1 cellular context compared by ENCODE assay signal in genomic region chr11:85854557-85855340, GRCh38.
TF ChIP-seq lines count a peak whose summit lies in the region.

No MANE protein-coding gene starts in this region.

TF ChIP-seq in HepG2, 621 proteins besides CTCF, POLR2A, EP300 and RAD21 (continued from another document and continues in another):
- TF ChIP-seq HOXA7 (CRISPR knock-in tag; IDR thresholded peaks at IDR 0.05) (no peak), CERS6 (CRISPR knock-in tag; IDR thresholded peaks at IDR 0.05) (no peak), HMGA1 (CRISPR knock-in tag; conservative IDR thresholded peaks at IDR 0.05) (no peak), ZSCAN9 (CRISPR knock-in tag; IDR thresholded peaks at IDR 0.05; ENCODE audit: borderline replicate concordance) (peak; percentile 67; the same call in 1 of the 2 replicates), ZFY (CRISPR knock-in tag; IDR thresholded peaks at IDR 0.05) (peak; percentile 90), KDM1A (CRISPR knock-in tag; IDR thresholded peaks at IDR 0.05) (0 out of 2 replicates have a peak, but pooled peaks have one; percentile 8), POLR2G (IDR thresholded peaks at IDR 0.05; ENCODE audit: low read depth, low read length) (peak; percentile 72), MEF2D (CRISPR knock-in tag; IDR thresholded peaks at IDR 0.05) (peak; percentile 81; the same call in 1 of the 2 replicates), GABPA (IDR thresholded peaks at IDR 0.05; ENCODE audit: low read depth, low read length) (no peak), GABPA (CRISPR knock-in tag; IDR thresholded peaks at IDR 0.05; ENCODE audit: low read depth) (peak; percentile 41), PHF20 (CRISPR knock-in tag; IDR thresholded peaks at IDR 0.05) (peak; percentile 57; the same call in 1 of the 2 replicates), ZNF264 (CRISPR knock-in tag; IDR thresholded peaks at IDR 0.05) (peak; percentile 48; the same call in 1 of the 2 replicates), ZNF225 (CRISPR knock-in tag; IDR thresholded peaks at IDR 0.05) (peak; percentile 82; the same call in 1 of the 2 replicates), MEIS1 (CRISPR knock-in tag; IDR thresholded peaks at IDR 0.05; ENCODE audit: borderline replicate concordance) (no peak), ZXDC (CRISPR knock-in tag; IDR thresholded peaks at IDR 0.05) (0 out of 2 replicates have a peak, but pooled peaks have one; percentile 62), MXI1 (IDR thresholded peaks at IDR 0.05; ENCODE audit: borderline replicate concordance, low read depth, low read length) (peak; percentile 61; the same call in 1 of the 3 replicates), ZBTB40 (IDR thresholded peaks at IDR 0.05) (no peak), ZBTB40 (CRISPR knock-in tag; IDR thresholded peaks at IDR 0.05) (peak; percentile 63; the same call in 1 of the 2 replicates), REPIN1 (CRISPR knock-in tag; IDR thresholded peaks at IDR 0.05; ENCODE audit: borderline replicate concordance, low read depth) (peak; percentile 98), PHF5A (CRISPR knock-in tag; IDR thresholded peaks at IDR 0.05; ENCODE audit: low read depth, unreplicated experiment) (peak; percentile 89), ZNF317 (CRISPR knock-in tag; IDR thresholded peaks at IDR 0.05) (peak; percentile 69; the same call in 1 of the 2 replicates), RBFOX2 (IDR thresholded peaks at IDR 0.05; ENCODE audit: low read depth, low read length) (peak; percentile 75), MYPOP (CRISPR knock-in tag; IDR thresholded peaks at IDR 0.05) (peak; percentile 99), SNAPC2 (CRISPR knock-in tag; IDR thresholded peaks at IDR 0.05) (peak; percentile 88), AHR (CRISPR knock-in tag; IDR thresholded peaks at IDR 0.05) (peak; percentile 78; the same call in 1 of the 2 replicates), FOXC1 (CRISPR knock-in tag; IDR thresholded peaks at IDR 0.05; ENCODE audit: borderline replicate concordance) (peak; percentile 81; the same call in 1 of the 2 replicates), SMARCC2 (IDR thresholded peaks at IDR 0.05) (no peak), NR0B2 (CRISPR knock-in tag; IDR thresholded peaks at IDR 0.05) (peak; percentile 89), PREB (CRISPR knock-in tag; IDR thresholded peaks at IDR 0.05) (no peak), ZNF703 (CRISPR knock-in tag; IDR thresholded peaks at IDR 0.05; ENCODE audit: borderline replicate concordance) (peak; percentile 86; the same call in 1 of the 2 replicates), MAZ (IDR thresholded peaks at IDR 0.05; ENCODE audit: borderline replicate concordance, low read depth, low read length) (peak; percentile 99), MAZ (CRISPR knock-in tag; IDR thresholded peaks at IDR 0.05; ENCODE audit: low read depth) (peak; percentile 100), MAX (IDR thresholded peaks at IDR 0.05) (peak; percentile 98), ZNF83 (CRISPR knock-in tag; IDR thresholded peaks at IDR 0.05; ENCODE audit: borderline replicate concordance) (peak; percentile 79; the same call in 1 of the 2 replicates), ETV6 (CRISPR knock-in tag; conservative IDR thresholded peaks at IDR 0.05) (peak; percentile 93), ZKSCAN8 (CRISPR knock-in tag; IDR thresholded peaks at IDR 0.05; ENCODE audit: borderline replicate concordance) (peak; percentile 83; the same call in 1 of the 2 replicates), RBAK (CRISPR knock-in tag; IDR thresholded peaks at IDR 0.05) (no peak), GFI1 (CRISPR knock-in tag; IDR thresholded peaks at IDR 0.05; ENCODE audit: borderline replicate concordance) (peak; percentile 80), CCAR2 (optimal IDR thresholded peaks at IDR 0.05; ENCODE audit: low read depth, low read length) (no peak), ZNF737 (CRISPR knock-in tag; IDR thresholded peaks at IDR 0.05; ENCODE audit: borderline replicate concordance) (no peak), THAP11 (CRISPR knock-in tag; IDR thresholded peaks at IDR 0.05) (peak; percentile 71), NR2C2 (CRISPR knock-in tag; IDR thresholded peaks at IDR 0.05; ENCODE audit: borderline replicate concordance) (peak; percentile 46; the same call in 1 of the 2 replicates), KDM3A (CRISPR knock-in tag; IDR thresholded peaks at IDR 0.05; ENCODE audit: low read depth) (peak; percentile 98), POLR2AphosphoS2 (IDR thresholded peaks at IDR 0.05; ENCODE audit: low read depth, low read length) (no peak), SP5 (CRISPR knock-in tag; IDR thresholded peaks at IDR 0.05; ENCODE audit: borderline replicate concordance, low read depth) (peak; percentile 19; the same call in 1 of the 2 replicates)
- TF ChIP-seq, protein P1, sequence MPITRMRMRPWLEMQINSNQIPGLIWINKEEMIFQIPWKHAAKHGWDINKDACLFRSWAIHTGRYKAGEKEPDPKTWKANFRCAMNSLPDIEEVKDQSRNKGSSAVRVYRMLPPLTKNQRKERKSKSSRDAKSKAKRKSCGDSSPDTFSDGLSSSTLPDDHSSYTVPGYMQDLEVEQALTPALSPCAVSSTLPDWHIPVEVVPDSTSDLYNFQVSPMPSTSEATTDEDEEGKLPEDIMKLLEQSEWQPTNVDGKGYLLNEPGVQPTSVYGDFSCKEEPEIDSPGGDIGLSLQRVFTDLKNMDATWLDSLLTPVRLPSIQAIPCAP (CRISPR knock-in tag; IDR thresholded peaks at IDR 0.05; ENCODE audit: low read depth): peak; percentile 52; the same call in 1 of the 2 replicates
- TF ChIP-seq, protein P2, sequence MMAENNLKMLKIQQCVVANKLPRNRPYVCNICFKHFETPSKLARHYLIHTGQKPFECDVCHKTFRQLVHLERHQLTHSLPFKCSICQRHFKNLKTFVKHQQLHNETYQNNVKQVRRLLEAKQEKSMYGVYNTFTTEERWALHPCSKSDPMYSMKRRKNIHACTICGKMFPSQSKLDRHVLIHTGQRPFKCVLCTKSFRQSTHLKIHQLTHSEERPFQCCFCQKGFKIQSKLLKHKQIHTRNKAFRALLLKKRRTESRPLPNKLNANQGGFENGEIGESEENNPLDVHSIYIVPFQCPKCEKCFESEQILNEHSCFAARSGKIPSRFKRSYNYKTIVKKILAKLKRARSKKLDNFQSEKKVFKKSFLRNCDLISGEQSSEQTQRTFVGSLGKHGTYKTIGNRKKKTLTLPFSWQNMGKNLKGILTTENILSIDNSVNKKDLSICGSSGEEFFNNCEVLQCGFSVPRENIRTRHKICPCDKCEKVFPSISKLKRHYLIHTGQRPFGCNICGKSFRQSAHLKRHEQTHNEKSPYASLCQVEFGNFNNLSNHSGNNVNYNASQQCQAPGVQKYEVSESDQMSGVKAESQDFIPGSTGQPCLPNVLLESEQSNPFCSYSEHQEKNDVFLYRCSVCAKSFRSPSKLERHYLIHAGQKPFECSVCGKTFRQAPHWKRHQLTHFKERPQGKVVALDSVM (CRISPR knock-in tag; IDR thresholded peaks at IDR 0.05): peak; percentile 39; the same call in 1 of the 2 replicates
